Comparison of ENCODE assay signal across 9 cellular contexts in the genomic region with DNA sequence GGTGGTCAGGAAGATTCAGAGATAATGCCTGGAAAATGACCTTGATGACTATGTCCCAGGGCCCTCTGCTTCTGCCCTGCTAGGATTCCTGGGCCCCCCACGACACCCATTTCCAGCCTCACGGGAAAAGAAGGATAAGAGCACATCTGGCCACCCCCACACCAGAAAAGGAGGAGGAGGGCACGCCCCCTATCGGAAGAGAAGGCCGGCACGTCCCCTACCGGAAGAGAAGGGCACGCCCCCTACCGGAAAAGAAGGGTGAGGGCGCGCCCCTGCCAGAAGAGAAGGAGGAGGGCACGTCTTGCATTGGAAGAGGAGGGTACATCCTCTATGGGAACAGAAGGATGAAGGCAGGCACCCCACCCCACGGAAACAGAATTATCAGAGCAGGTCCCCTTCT.
DNase-seq lines count a peak whose midpoint lies in the region; ATAC-seq and TF ChIP-seq lines count a peak whose summit lies in the region.
"Had no signal": no experiment of that assay in that cellular context is flagged by ENCODE, and none has a peak within 500 bp of the region (broad histone marks: within the 10 kb centered on the region; RNA-seq: fewer than 3 reads in every experiment).

No MANE protein-coding gene starts in this region.

- H2AFZ ChIP-seq in SK-N-SH (ENCODE audit: low read depth), result no peak overlapping the region

- no peak for TF ChIP-seq POLR2A in breast epithelium (IDR thresholded peaks at IDR 0.05)

- H3K27ac Mint-ChIP-seq in MCF 10A (ENCODE audit: low read depth, unreplicated experiment), result no peak overlapping the region

- H3K9me3 Mint-ChIP-seq in MCF 10A (ENCODE audit: unreplicated experiment), result no peaks in the 10 kb centered on the region

- no peaks in the 10 kb centered on the region for H3K79me2 ChIP-seq in SK-N-SH (ENCODE audit: insufficient read depth)

- H4K20me1 ChIP-seq in SK-N-SH (ENCODE audit: insufficient read depth), result no peaks in the 10 kb centered on the region

- H3K27me3 Mint-ChIP-seq in MCF 10A (ENCODE audit: insufficient read depth, unreplicated experiment), result peaks cover 33% of the 10 kb centered on the region

- no peak overlapping the region for H3K9ac ChIP-seq in SK-N-SH

- TF ChIP-seq EP300 in SK-N-SH (IDR thresholded peaks at IDR 0.05; ENCODE audit: borderline replicate concordance in 1 of 2, low read depth in 1 of 2, low read length in 1 of 2), result no peak

- H3K36me3 ChIP-seq in breast epithelium (no peaks in the 10 kb centered on the region), SK-N-SH (replicated peaks in 1 of 2; ENCODE audit: control insufficient read depth in 1 of 2, insufficient read depth in 2 of 2, low read length in 1 of 2) (no peaks in the 10 kb centered on the region)

- H3K36me3 Mint-ChIP-seq in MCF 10A (ENCODE audit: insufficient read depth, unreplicated experiment), result no peaks in the 10 kb centered on the region

- H3K4me2 ChIP-seq in SK-N-SH, result no peak overlapping the region

- peaks cover 0 to under 1% of the 10 kb centered on the region in 2 donors for H3K27me3 ChIP-seq in breast epithelium
- H3K27me3 ChIP-seq in SK-N-SH (ENCODE audit: insufficient read depth), result peaks cover 40% of the 10 kb centered on the region; the same call in 1 of the 2 replicates

- TF ChIP-seq CTCF in MCF 10A (IDR thresholded peaks at IDR 0.05; ENCODE audit: unreplicated experiment), result peak; percentile 46
- TF ChIP-seq CTCF in breast epithelium (IDR thresholded peaks at IDR 0.05), result no peak
- peak; percentile 57 for TF ChIP-seq CTCF in SK-N-SH (IDR thresholded peaks at IDR 0.05)

- DNase-seq in MCF 10A (ENCODE audit: unreplicated experiment) (peak; percentile 78), breast epithelium (ENCODE audit: low spot score in 2 of 2) (no peak), SK-N-SH (peak; percentile 81), kidney tubule cell (ENCODE audit: low spot score) (peak; percentile 46), NCI-H2227 (lab: John Stamatoyannopoulos, UW; ENCODE audit: unreplicated experiment) (no peak)
- DNase-seq in activated naive CD4-positive, alpha-beta T cell treated with anti-CD3 and anti-CD28 coated beads, Interleukin-2, amount 50 U/mL, for 16 hours, result peak; percentile 67
- DNase-seq in stimulated activated CD8-positive, alpha-beta memory T cell treated with anti-CD3 and anti-CD28 coated beads, Interleukin-4, amount 100 ng/mL, for 48 hours, result peak; percentile 77

- CTCF ChIA-PET in MCF 10A (lab: Yijun Ruan, JAX) (interaction anchor here (0.5 kb wide), 1 partner anchor 12 kb away, joined by 3 read pairs; no protein-coding TSS in a partner anchor), SK-N-SH (lab: Yijun Ruan, JAX) (no interaction called here)

- BruUV-seq in MCF 10A (replicated peaks; lab: Mats Ljungman, UMichigan), result no TSS peak

- no peak overlapping the region for H3K4me3 Mint-ChIP-seq in MCF 10A (ENCODE audit: unreplicated experiment)

- no peaks in the 10 kb centered on the region for H3K9me2 ChIP-seq in SK-N-SH

- no peak for ATAC-seq in GM21737 (IDR thresholded peaks at IDR 0.05; ENCODE audit: unreplicated experiment)

- H3K4me3 ChIP-seq in breast epithelium (no peak overlapping the region), SK-N-SH (ENCODE audit: low read depth in 2 of 2, low read length in 1 of 2) (no peak overlapping the region; a peak in 1 of 4 replicates)

- H3F3A ChIP-seq in SK-N-SH (replicated peaks; ENCODE audit: insufficient read depth), result no peaks in the 10 kb centered on the region

- WGBS in SK-N-SH (ENCODE audit: low lambda C conversion rate), result 2% methylated on average over 13 of the region's 13 CpGs

- no peaks in the 10 kb centered on the region for H3K4me1 ChIP-seq in breast epithelium
- H3K4me1 ChIP-seq in SK-N-SH (ENCODE audit: control insufficient read depth in 1 of 2, insufficient read depth in 2 of 2, low read depth in 1 of 2, low read length in 1 of 2), result no peaks in the 10 kb centered on the region

- TF ChIP-seq RAD21 in SK-N-SH (IDR thresholded peaks at IDR 0.05; ENCODE audit: low read length), result peak; percentile 50

- intact Hi-C loops in MCF 10A (cut with micrococcal nuclease), result loop anchor here (10.0 kb wide), 1 partner anchor 80 kb away; the partner anchor contains the start of genes IER2 and STX10
- intact Hi-C loops in breast epithelium (cut with DNase I; ENCODE audit: low total_unique reads), result no loop called here

- POLR2A ChIA-PET in MCF 10A (lab: Yijun Ruan, JAX) (no interaction called here), SK-N-SH (lab: Yijun Ruan, JAX) (no interaction called here)

- H3K27ac ChIP-seq in breast epithelium, result no peak overlapping the region
- no peak overlapping the region for H3K27ac ChIP-seq in SK-N-SH (ENCODE audit: low read depth in 2 of 2, low read length in 1 of 2)
- H3K27ac ChIP-seq: epithelial cell of prostate had no signal

- H3K9me3 ChIP-seq in breast epithelium (peaks cover 12 to 13% of the 10 kb centered on the region in 2 donors), SK-N-SH (no peaks in the 10 kb centered on the region)

- H3K4me1 Mint-ChIP-seq in MCF 10A (ENCODE audit: insufficient read depth, unreplicated experiment), result no peaks in the 10 kb centered on the region

TF ChIP-seq in SK-N-SH, 30 proteins besides CTCF, POLR2A, EP300 and RAD21:
- no peak for TF ChIP-seq FOSL2 (IDR thresholded peaks at IDR 0.05; ENCODE audit: borderline replicate concordance, low read depth)
- TF ChIP-seq USF1 (IDR thresholded peaks at IDR 0.05; ENCODE audit: borderline replicate concordance, low read depth), result no peak
- TF ChIP-seq RFX5 (IDR thresholded peaks at IDR 0.05; ENCODE audit: low read length), result no peak
- TF ChIP-seq SMC3 (IDR thresholded peaks at IDR 0.05; ENCODE audit: low read depth, low read length), result peak; percentile 16; the same call in 1 of the 2 replicates
- no peak for TF ChIP-seq USF2 (IDR thresholded peaks at IDR 0.05; ENCODE audit: borderline replicate concordance, low read depth, low read length)

Comparison
In these comparisons a context has a peak if more than half of its experiments do, and no peak if none do; other contexts are left out.
1. DNase-seq: peak in MCF 10A (single experiment), SK-N-SH (single experiment), activated naive CD4-positive, alpha-beta T cell treated with anti-CD3 and anti-CD28 coated beads, Interleukin-2, amount 50 U/mL, for 16 hours (single experiment), kidney tubule cell (single experiment) and stimulated activated CD8-positive, alpha-beta memory T cell treated with anti-CD3 and anti-CD28 coated beads, Interleukin-4, amount 100 ng/mL, for 48 hours (single experiment); none in breast epithelium (0 of 2) and NCI-H2227 (single experiment).
2. CTCF ChIP-seq: peak in MCF 10A (single experiment) and SK-N-SH (single experiment); none in breast epithelium (0 of 3).